Comparison of ENCODE assay signal across 28 cellular contexts in the genomic region with DNA sequence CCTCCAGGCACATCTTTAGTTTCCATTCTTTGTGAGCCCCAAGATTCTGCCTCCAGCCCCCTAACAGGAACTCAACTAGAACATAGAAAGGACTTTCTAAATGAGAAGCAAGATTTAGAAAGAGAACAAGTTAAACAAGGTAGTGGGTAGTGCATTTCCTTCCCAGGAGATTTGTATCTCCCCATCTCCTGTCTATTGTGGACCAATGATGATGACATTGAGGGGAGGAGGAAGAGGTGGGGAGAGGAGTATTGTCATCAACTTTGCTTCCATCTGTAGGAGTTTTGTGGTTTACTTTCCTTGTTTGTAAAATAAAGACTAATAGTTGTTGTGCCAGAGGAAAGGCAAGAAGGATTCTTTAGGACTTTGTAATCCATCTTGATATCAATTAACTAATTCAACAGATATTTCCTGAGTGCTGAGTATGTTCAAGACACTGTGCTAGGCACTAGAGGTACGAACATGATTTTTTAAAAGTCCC.
"Had no signal": no experiment of that assay in that cellular context is flagged by ENCODE, and none has a peak within 500 bp of the region (broad histone marks: within the 10 kb centered on the region; RNA-seq: fewer than 3 reads in every experiment).

No MANE protein-coding gene starts in this region.

- FAIRE-seq: HTR-8/SVneo, K562 had no signal

- H3K4me2 ChIP-seq: KMS-11 had no signal

- H3K9me3 ChIP-seq: SJCRH30 had no signal

- H3K36me3 ChIP-seq: MG63, SJCRH30 had no signal

- H3K36me3 Mint-ChIP-seq: IgD-negative memory B cell had no signal

- H3K4me1 ChIP-seq: SJCRH30 had no signal

- H3K27me3 ChIP-seq: SJCRH30 had no signal

- H3K27ac Mint-ChIP-seq: IgD-negative memory B cell had no signal

- ATAC-seq: K562, Panc1, Right ventricle myocardium inferior, SK-N-SH treated with all-trans-retinoic acid at 6 μM for 48 hours had no signal

- H3K27ac ChIP-seq: HL-60, KMS-11, SJCRH30 had no signal

- H3K4me3 ChIP-seq: K562, MG63, SJCRH30 had no signal

- H3K9ac ChIP-seq: KMS-11 had no signal

- H3K4me1 Mint-ChIP-seq: IgD-negative memory B cell had no signal

- DNase-seq: Kasumi-1, MG63, NCI-H1092, NCI-H1105 treated with DMSO at 0.1 percent for 48 hours, NCI-H1417 treated with DMSO at 0.1 percent for 48 hours, NCI-H146, NCI-H1694 treated with DMSO at 0.1 percent for 48 hours, NCI-H1930, NCI-H2081, NCI-H2107, NCI-H2171, NCI-H226, NCI-H446, NCI-H510A, NCI-H524 treated with DMSO at 0.1 percent for 48 hours, NCI-H69, NCI-H774, SHP77 treated with DMSO at 0.1 percent for 48 hours, SJCRH30, T-helper 1 cell had no signal

- H3K4me3 Mint-ChIP-seq: IgD-negative memory B cell had no signal
